Comparison of ENCODE assay signal across 8 cellular contexts in genomic region chr9:16704489-16705111, GRCh38.
DNase-seq lines count a peak whose midpoint lies in the region; ATAC-seq and TF ChIP-seq lines count a peak whose summit lies in the region.

No MANE protein-coding gene starts in this region.

- ATAC-seq in activated naive CD4-positive, alpha-beta T cell treated with anti-CD3 and anti-CD28 coated beads, Interleukin-2, amount 50 U/mL, for 72 hours = no peak

- H3K36me3 ChIP-seq in HUES48 (ENCODE audit: control insufficient read depth, insufficient read depth, low read length) = no peaks in the 10 kb centered on the region
- H3K36me3 ChIP-seq in testis (ENCODE audit: low read depth, missing control alignments) = no peaks in the 10 kb centered on the region

- no peak overlapping the region for H3K9ac ChIP-seq in HUES48 (ENCODE audit: low read depth, low read length)

- H3K9me3 ChIP-seq in HUES48 (ENCODE audit: control insufficient read depth, insufficient read depth, low read length) (no peaks in the 10 kb centered on the region), testis (no peaks in the 10 kb centered on the region)

- no peak for TF ChIP-seq POLR2A in testis (IDR thresholded peaks at IDR 0.05)

- peaks cover 4 to 5% of the 10 kb centered on the region in 2 donors for H3K9me3 Mint-ChIP-seq in activated naive CD4-positive, alpha-beta T cell treated with anti-CD3 and anti-CD28 coated beads, Interleukin-2, amount 50 U/mL, for 72 hours

- DNase-seq in dermis microvascular lymphatic vessel endothelial cell (ENCODE audit: low read depth in 2 of 2) = peak; percentile 60 to 79
- DNase-seq in left kidney (ENCODE audit: low read depth, low spot score) = peak; percentile 59
- peak; percentile 53 for DNase-seq in testis
- no peak for DNase-seq in DMS53 (lab: John Stamatoyannopoulos, UW)
- DNase-seq in activated T-cell treated with anti-CD3 and anti-CD28 coated beads, Interleukin-2, amount 50 U/mL, for 48 hours = no peak
- DNase-seq in stimulated activated CD4-positive, alpha-beta T cell treated with anti-CD3 and anti-CD28 coated beads, Interleukin-4, amount 100 ng/mL, for 24 hours = no peak
- no peak for DNase-seq in activated naive CD4-positive, alpha-beta T cell treated with anti-CD3 and anti-CD28 coated beads, Interleukin-2, amount 50 U/mL, for 72 hours (ENCODE audit: low spot score in 2 of 2)

- TF ChIP-seq CTCF in testis (IDR thresholded peaks at IDR 0.05) = no peak

- peaks cover 65% of the 10 kb centered on the region for H3K4me1 ChIP-seq in HUES48 (ENCODE audit: control insufficient read depth, insufficient read depth, low read length)
- H3K4me1 ChIP-seq in testis = no peaks in the 10 kb centered on the region

- WGBS in testis, 2 donors = 30 to 42% methylated on average over 9 of the region's 9 CpGs

- H3K36me3 Mint-ChIP-seq in activated naive CD4-positive, alpha-beta T cell treated with anti-CD3 and anti-CD28 coated beads, Interleukin-2, amount 50 U/mL, for 72 hours = no peaks in the 10 kb centered on the region

- H3K27ac Mint-ChIP-seq in activated naive CD4-positive, alpha-beta T cell treated with anti-CD3 and anti-CD28 coated beads, Interleukin-2, amount 50 U/mL, for 72 hours = no peak overlapping the region

- H3K27ac ChIP-seq in HUES48 (ENCODE audit: low read depth, low read length) (peak overlapping the region; percentile 85), testis (peak overlapping the region; percentile 46 to 62)

- peak overlapping the region; percentile 33; the same call in 1 of the 2 replicates for H3K4me3 ChIP-seq in HUES48 (ENCODE audit: low read depth, low read length)
- H3K4me3 ChIP-seq in testis = peak overlapping the region in 1 of 2 donors; percentile 24

- intact Hi-C loops in testis (cut with DNase I; ENCODE audit: low total_unique reads) = no loop called here

- H3K27me3 ChIP-seq in HUES48 (ENCODE audit: control insufficient read depth, insufficient read depth, low read length) (no peaks in the 10 kb centered on the region), testis (no peaks in the 10 kb centered on the region)

Comparison
In these comparisons a context has a peak if more than half of its experiments do, and no peak if none do; other contexts are left out.
1. DNase-seq: peak in dermis microvascular lymphatic vessel endothelial cell (2 of 2), left kidney (single experiment) and testis (single experiment); none in DMS53 (single experiment), activated T-cell treated with anti-CD3 and anti-CD28 coated beads, Interleukin-2, amount 50 U/mL, for 48 hours (0 of 2), stimulated activated CD4-positive, alpha-beta T cell treated with anti-CD3 and anti-CD28 coated beads, Interleukin-4, amount 100 ng/mL, for 24 hours (single experiment) and activated naive CD4-positive, alpha-beta T cell treated with anti-CD3 and anti-CD28 coated beads, Interleukin-2, amount 50 U/mL, for 72 hours (0 of 2).